15 cellular contexts compared by ENCODE assay signal in genomic region chr12:119505001-119505400, GRCh38.
DNase-seq lines count a peak whose midpoint lies in the region; ATAC-seq and TF ChIP-seq lines count a peak whose summit lies in the region.
"Had no signal": no experiment of that assay in that cellular context is flagged by ENCODE, and none has a peak within 500 bp of the region (broad histone marks: within the 10 kb centered on the region; RNA-seq: fewer than 3 reads in every experiment).

No MANE protein-coding gene starts in this region.

- TF ChIP-seq POLR2A in erythroblast (IDR thresholded peaks at IDR 0.05; ENCODE audit: low read length): no peak

- TF ChIP-seq CTCF in astrocyte of the spinal cord (IDR thresholded peaks at IDR 0.05; ENCODE audit: low read depth, low read length) (no peak), osteoblast (IDR thresholded peaks at IDR 0.05; ENCODE audit: extremely low read depth, low read depth, low read length) (no peak)

- no peak overlapping the region for H2AFZ ChIP-seq in osteoblast (ENCODE audit: low read length)
- H2AFZ ChIP-seq: PC-9 had no signal

- H3K79me2 ChIP-seq in osteoblast (ENCODE audit: insufficient read depth, low read length): no peaks in the 10 kb centered on the region

- no peaks in the 10 kb centered on the region for H3K27me3 ChIP-seq in osteoblast (ENCODE audit: insufficient read depth, low read length)

- in situ Hi-C loops in ACHN (cut with HindIII; ENCODE audit: low pct_ligation_motif_present, low pct_unique_long_range_greater_than_20kb, low sequenced_read_pairs): no loop called here
- in situ Hi-C loops in astrocyte of the spinal cord (cut with HindIII; ENCODE audit: low sequenced_read_pairs): no loop called here

- H3K27ac ChIP-seq in osteoblast (ENCODE audit: low read depth, low read length): no peak overlapping the region
- H3K27ac ChIP-seq: PC-9 had no signal

- no peaks in the 10 kb centered on the region for H3K4me1 ChIP-seq in osteoblast (ENCODE audit: insufficient read depth, low read length)
- H3K4me1 ChIP-seq: Caco-2 had no signal

- H3K9me3 ChIP-seq in osteoblast (ENCODE audit: low read depth, low read length): no peaks in the 10 kb centered on the region
- H3K9me3 ChIP-seq: Caco-2 had no signal

- no peaks in the 10 kb centered on the region for H3K36me3 ChIP-seq in osteoblast (ENCODE audit: insufficient read depth, low read length)

- no peak overlapping the region for H3K4me2 ChIP-seq in osteoblast (ENCODE audit: insufficient read depth, low read length)
- H3K4me2 ChIP-seq: PC-9 had no signal

- H3K4me3 ChIP-seq in astrocyte of the spinal cord (ENCODE audit: low read depth, low read length) (no peak overlapping the region), osteoblast (ENCODE audit: insufficient read depth, low read length) (no peak overlapping the region)
- H3K4me3 ChIP-seq: PC-9 had no signal

- no peaks in the 10 kb centered on the region for H4K20me1 ChIP-seq in osteoblast (ENCODE audit: insufficient read depth, low read length)

- ATAC-seq in HG02571 (IDR thresholded peaks at IDR 0.05; ENCODE audit: unreplicated experiment): no peak
- ATAC-seq: Right ventricle myocardium inferior had no signal

- DNase-seq in ACHN: peak; percentile 62
- DNase-seq in HT1080 (ENCODE audit: low read depth): peak; percentile 32
- peak; percentile 31 for DNase-seq in astrocyte of the spinal cord (ENCODE audit: low read depth, low spot score)
- peak; percentile 68 for DNase-seq in osteoblast (ENCODE audit: insufficient read length, low spot score, missing footprints)
- no peak for DNase-seq in erythroblast (lab: John Stamatoyannopoulos, UW)
- no peak for DNase-seq in NCI-H446 treated with DMSO at 0.1 percent for 48 hours (lab: John Stamatoyannopoulos, UW)
- no peak for DNase-seq in NCI-H146 (lab: John Stamatoyannopoulos, UW)
- DNase-seq: Caco-2, HCEC 1CT, NCI-H1436 treated with DMSO at 0.1 percent for 48 hours, NCI-H2081 treated with DMSO at 0.1 percent for 48 hours, NCI-H526 had no signal

Comparison
In these comparisons a context has a peak if more than half of its experiments do, and no peak if none do; other contexts are left out.
1. DNase-seq: peak in ACHN (single experiment), HT1080 (single experiment), astrocyte of the spinal cord (single experiment) and osteoblast (single experiment); none in erythroblast (0 of 2), NCI-H446 treated with DMSO at 0.1 percent for 48 hours (single experiment) and NCI-H146 (single experiment).